22 cellular contexts compared by ENCODE assay signal in genomic region chrX:96438803-96439202, GRCh38.
"Had no signal": no experiment of that assay in that cellular context is flagged by ENCODE, and none has a peak within 500 bp of the region (broad histone marks: within the 10 kb centered on the region; RNA-seq: fewer than 3 reads in every experiment).

No MANE protein-coding gene starts in this region.

- H3K36me3 Mint-ChIP-seq: activated CD4-positive, alpha-beta memory T cell treated with anti-CD3 and anti-CD28 coated beads for 36 hours; activated naive CD4-positive, alpha-beta T cell treated with anti-CD3 and anti-CD28 coated beads, Interleukin-2, amount 10 ng/mL, durations not matched to agents 7 days and 5 days; memory B cell; stimulated activated memory B cell treated with anti-CD40 and anti-IgM and Interleukin-4, amounts not matched to agents 10 μg/mL and 1 μg/mL and 100 μg/mL, for 72 hours had no signal

- H3K36me3 ChIP-seq: cardiac muscle cell, heart right ventricle, neutrophil, ovary, right atrium auricular region, stomach, suprapubic skin, transverse colon, vagina had no signal

- H3K27me3 Mint-ChIP-seq: activated naive CD4-positive, alpha-beta T cell treated with anti-CD3 and anti-CD28 coated beads, Interleukin-2, amount 10 ng/mL, durations not matched to agents 7 days and 5 days; dendritic cell treated with granulocyte-macrophage colony-stimulating factor and Interleukin-4, amounts not matched to agents 40 ng/mL and 50 ng/mL, for 4 days; stimulated activated memory B cell treated with anti-CD40 and anti-IgM and Interleukin-4, amounts not matched to agents 10 μg/mL and 1 μg/mL and 100 μg/mL, for 72 hours had no signal

- H3K4me3 Mint-ChIP-seq: activated CD4-positive, alpha-beta memory T cell treated with anti-CD3 and anti-CD28 coated beads for 36 hours; activated naive CD4-positive, alpha-beta T cell treated with anti-CD3 and anti-CD28 coated beads, Interleukin-2, amount 10 ng/mL, durations not matched to agents 7 days and 5 days; dendritic cell treated with granulocyte-macrophage colony-stimulating factor and Interleukin-4, amounts not matched to agents 40 ng/mL and 50 ng/mL, for 4 days; memory B cell; nephron; stimulated activated memory B cell treated with anti-CD40 and anti-IgM and Interleukin-4, amounts not matched to agents 10 μg/mL and 1 μg/mL and 100 μg/mL, for 72 hours had no signal

- H3K27ac ChIP-seq: cardiac muscle cell, heart right ventricle, neutrophil, ovary, psoas muscle, right atrium auricular region, stomach, suprapubic skin, transverse colon, vagina had no signal

- H3K27ac Mint-ChIP-seq: activated CD4-positive, alpha-beta memory T cell treated with anti-CD3 and anti-CD28 coated beads for 36 hours; activated naive CD4-positive, alpha-beta T cell treated with anti-CD3 and anti-CD28 coated beads, Interleukin-2, amount 10 ng/mL, durations not matched to agents 7 days and 5 days; dendritic cell treated with granulocyte-macrophage colony-stimulating factor and Interleukin-4, amounts not matched to agents 40 ng/mL and 50 ng/mL, for 4 days; memory B cell; stimulated activated memory B cell treated with anti-CD40 and anti-IgM and Interleukin-4, amounts not matched to agents 10 μg/mL and 1 μg/mL and 100 μg/mL, for 72 hours had no signal

- H3K4me3 ChIP-seq: cardiac muscle cell, heart right ventricle, ovary, psoas muscle, right atrium auricular region, stomach, suprapubic skin, transverse colon, vagina had no signal

- H3K9me3 ChIP-seq: heart right ventricle, neutrophil, ovary, psoas muscle, right atrium auricular region, stomach, suprapubic skin, transverse colon, vagina had no signal

- ATAC-seq: heart right ventricle; left colon; psoas muscle; stimulated activated memory B cell treated with anti-CD40 and anti-IgM and Interleukin-4, amounts not matched to agents 10 μg/mL and 1 μg/mL and 100 μg/mL, for 72 hours had no signal

- DNase-seq: activated CD4-positive, alpha-beta memory T cell treated with anti-CD3 and anti-CD28 coated beads for 36 hours; activated CD4-positive, alpha-beta T cell treated with anti-CD3 and anti-CD28 coated beads for 48 hours; activated effector memory CD4-positive, alpha-beta T cell treated with anti-CD3 and anti-CD28 coated beads, Interleukin-2, amount 50 U/mL, for 16 hours; activated naive CD4-positive, alpha-beta T cell treated with anti-CD3 and anti-CD28 coated beads, Interleukin-2, amount 10 ng/mL, durations not matched to agents 7 days and 5 days; activated T-cell treated with anti-CD3 and anti-CD28 coated beads for 4 hours; effector CD8-positive, alpha-beta T cell; heart right ventricle; left colon; ovary; psoas muscle; stimulated activated CD4-positive, alpha-beta T cell treated with anti-CD3 and anti-CD28 coated beads, Interleukin-2, amount 100 ng/mL, for 24 hours; stomach; transverse colon had no signal

- H3K9me3 Mint-ChIP-seq: activated CD4-positive, alpha-beta memory T cell treated with anti-CD3 and anti-CD28 coated beads for 36 hours; activated naive CD4-positive, alpha-beta T cell treated with anti-CD3 and anti-CD28 coated beads, Interleukin-2, amount 10 ng/mL, durations not matched to agents 7 days and 5 days; dendritic cell treated with granulocyte-macrophage colony-stimulating factor and Interleukin-4, amounts not matched to agents 40 ng/mL and 50 ng/mL, for 4 days; nephron; stimulated activated memory B cell treated with anti-CD40 and anti-IgM and Interleukin-4, amounts not matched to agents 10 μg/mL and 1 μg/mL and 100 μg/mL, for 72 hours had no signal

- H3K4me1 ChIP-seq: psoas muscle, right atrium auricular region, stomach, transverse colon had no signal

- H3K27me3 ChIP-seq: cardiac muscle cell, neutrophil, ovary, right atrium auricular region, stomach, suprapubic skin, transverse colon, vagina had no signal

- H3K4me1 Mint-ChIP-seq: activated naive CD4-positive, alpha-beta T cell treated with anti-CD3 and anti-CD28 coated beads, Interleukin-2, amount 10 ng/mL, durations not matched to agents 7 days and 5 days; memory B cell; stimulated activated memory B cell treated with anti-CD40 and anti-IgM and Interleukin-4, amounts not matched to agents 10 μg/mL and 1 μg/mL and 100 μg/mL, for 72 hours had no signal
